1 cellular context compared by ENCODE assay signal in genomic region chr17:27921599-27921998, GRCh38.
TF ChIP-seq lines count a peak whose summit lies in the region.

No MANE protein-coding gene starts in this region.

TF ChIP-seq in HEK293, 187 proteins besides CTCF, POLR2A, EP300 and RAD21 (continued from another document):
- TF ChIP-seq ZBTB8A (tag by site-specific recombination; IDR thresholded peaks at IDR 0.05) (peak; percentile 41; the same call in 1 of the 2 replicates), ZNF488 (tag by site-specific recombination; IDR thresholded peaks at IDR 0.05) (no peak), ZNF558 (tag by site-specific recombination; IDR thresholded peaks at IDR 0.05) (no peak), HIC1 (tag by site-specific recombination; IDR thresholded peaks at IDR 0.05) (no peak), SALL2 (tag by site-specific recombination; IDR thresholded peaks at IDR 0.05; ENCODE audit: borderline replicate concordance) (no peak), ZNF510 (tag by site-specific recombination; IDR thresholded peaks at IDR 0.05; ENCODE audit: insufficient replicate concordance) (peak; percentile 47), GLI4 (tag by site-specific recombination; IDR thresholded peaks at IDR 0.05) (no peak), ZNF530 (tag by site-specific recombination; IDR thresholded peaks at IDR 0.05; ENCODE audit: low read depth) (no peak), ZNF266 (tag by site-specific recombination; IDR thresholded peaks at IDR 0.05; ENCODE audit: low read depth) (peak; percentile 44; the same call in 1 of the 2 replicates), OSR2 (tag by site-specific recombination; IDR thresholded peaks at IDR 0.05) (no peak), ZNF157 (tag by site-specific recombination; IDR thresholded peaks at IDR 0.05) (no peak)
